Comparison of ENCODE assay signal across 8 cellular contexts in the genomic region with DNA sequence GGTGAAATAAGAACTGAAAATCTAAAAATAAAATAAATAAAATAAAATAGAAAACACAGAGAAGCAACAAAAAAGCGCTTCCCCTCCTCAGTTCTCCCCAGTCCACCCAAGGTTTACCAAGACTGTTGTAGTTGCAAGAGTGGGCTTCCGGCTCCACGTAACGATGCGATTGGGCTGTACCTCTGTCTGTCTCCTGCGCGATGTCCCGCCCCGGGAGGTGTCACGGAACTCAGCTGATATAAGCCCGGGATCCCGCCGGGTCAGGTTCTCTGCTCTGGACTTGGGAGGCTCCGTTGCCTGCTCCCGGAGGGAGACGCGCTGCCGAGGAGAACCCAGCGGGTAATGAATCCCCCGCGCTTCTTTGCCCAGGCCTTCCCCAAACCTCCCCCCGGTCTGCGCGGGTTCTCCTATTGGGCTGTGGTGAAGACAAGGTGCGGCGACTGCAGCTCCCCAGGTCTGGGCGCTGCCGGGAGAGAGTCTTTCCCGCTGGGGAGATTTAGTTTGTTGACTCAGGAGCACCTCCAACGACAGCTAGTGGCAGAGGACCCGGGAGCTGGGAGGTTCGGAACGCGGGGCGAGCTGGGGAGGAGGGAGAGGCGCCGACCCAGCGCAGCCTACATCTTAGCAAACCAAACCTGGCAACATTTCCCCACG. TPM values are rescaled to one million over a fixed set of nuclear protein-coding genes. Genes with fewer than 3 reads are reported as not detected.
DNase-seq lines count a peak whose midpoint lies in the region; ATAC-seq and FAIRE-seq lines count a peak whose summit lies in the region.

A gene (plus strand): TSS at position 268 of the 654 bp plus-strand sequence. CDS start 15,619 bp downstream, outside the sequence.

- no peaks in the 10 kb centered on the region for H3K36me3 ChIP-seq in HUES6 (ENCODE audit: control insufficient read depth, insufficient read depth, low read length)

- H3K27me3 Mint-ChIP-seq in naive thymus-derived CD8-positive, alpha-beta T cell, result no peaks in the 10 kb centered on the region
- H3K27me3 Mint-ChIP-seq in stimulated activated naive B cell treated with anti-CD40 and anti-IgM and Interleukin-4, amounts not matched to agents 10 μg/mL and 1 μg/mL and 100 μg/mL, for 72 hours, result peaks cover 0 to 9% of the 10 kb centered on the region in 2 donors

- peak; percentile 53 for ATAC-seq in GM21423 (IDR thresholded peaks at IDR 0.05; ENCODE audit: unreplicated experiment)
- ATAC-seq in naive thymus-derived CD8-positive, alpha-beta T cell, result peak; percentile 75 to 86
- ATAC-seq in stimulated activated naive B cell treated with anti-CD40 and anti-IgM and Interleukin-4, amounts not matched to agents 10 μg/mL and 1 μg/mL and 100 μg/mL, for 72 hours (replicated peaks), result peak; percentile 84 to 88

- H3K9me3 ChIP-seq in HUES6 (ENCODE audit: control insufficient read depth, insufficient read depth, low read depth, low read length), result no peaks in the 10 kb centered on the region

- peak within 1 kb of the TSS; percentile 68 for H3K9ac ChIP-seq in HUES6 (ENCODE audit: low read length)

- peaks cover 32 to 42% (median 37%) of the 10 kb centered on the region in 3 donors for H3K36me3 Mint-ChIP-seq in naive thymus-derived CD8-positive, alpha-beta T cell
- peaks cover 6 to 10% of the 10 kb centered on the region in 2 donors for H3K36me3 Mint-ChIP-seq in stimulated activated naive B cell treated with anti-CD40 and anti-IgM and Interleukin-4, amounts not matched to agents 10 μg/mL and 1 μg/mL and 100 μg/mL, for 72 hours

- peak within 1 kb of the TSS; percentile 73 for H3K4me3 ChIP-seq in HUES6 (ENCODE audit: low read depth, low read length)

- POLR2A ChIA-PET in naive thymus-derived CD8-positive, alpha-beta T cell (lab: Charles Lee), result interaction anchor here (0.6 to 13.7 kb wide), 41 partner anchors 9 to 345 kb away, joined by 3 to 371 read pairs (median 4); a partner anchor contains a TSS

- H3K4me1 Mint-ChIP-seq in naive thymus-derived CD8-positive, alpha-beta T cell, result peaks cover 36 to 75% (median 59%) of the 10 kb centered on the region in 4 donors
- H3K4me1 Mint-ChIP-seq in stimulated activated naive B cell treated with anti-CD40 and anti-IgM and Interleukin-4, amounts not matched to agents 10 μg/mL and 1 μg/mL and 100 μg/mL, for 72 hours, result peaks cover 22 to 48% of the 10 kb centered on the region in 2 donors

- H3K27ac Mint-ChIP-seq in naive thymus-derived CD8-positive, alpha-beta T cell, result peak within 1 kb of the TSS; percentile 97 to 100 (median 99)
- H3K27ac Mint-ChIP-seq in stimulated activated naive B cell treated with anti-CD40 and anti-IgM and Interleukin-4, amounts not matched to agents 10 μg/mL and 1 μg/mL and 100 μg/mL, for 72 hours, result peak within 1 kb of the TSS; percentile 97

- peak; percentile 68 for DNase-seq in D341Med (ENCODE audit: low spot score)
- peak; percentile 81 for DNase-seq in RCC 7860 (ENCODE audit: low spot score)
- peak; percentile 88 for DNase-seq in activated T-helper 9 cell treated with anti-CD3 and anti-CD28 coated beads, Interleukin-2, amount 50 U/mL, for 16 hours (ENCODE audit: low read depth)
- DNase-seq in fibroblast of peridontal ligament (ENCODE audit: extremely low read depth), result peak; percentile 95
- peak; percentile 82 to 98 (median 94) for DNase-seq in naive thymus-derived CD8-positive, alpha-beta T cell
- DNase-seq in stimulated activated naive B cell treated with anti-CD40 and anti-IgM and Interleukin-4, amounts not matched to agents 10 μg/mL and 1 μg/mL and 100 μg/mL, for 72 hours, result peak; percentile 86

- H3K4me1 ChIP-seq in HUES6 (ENCODE audit: control insufficient read depth, insufficient read depth, low read length), result peaks cover 22% of the 10 kb centered on the region

- H3K27me3 ChIP-seq in HUES6 (ENCODE audit: control insufficient read depth, insufficient read depth, low read length), result no peaks in the 10 kb centered on the region

- FAIRE-seq in RCC 7860 (lab: Jason Lieb, UNC), result peak; percentile 67

- H3K27ac ChIP-seq in HUES6 (ENCODE audit: low read depth, low read length), result no peak within 1 kb of the TSS

- H3K4me3 Mint-ChIP-seq in naive thymus-derived CD8-positive, alpha-beta T cell, result peak within 1 kb of the TSS; percentile 93 to 100 (median 99)
- H3K4me3 Mint-ChIP-seq in stimulated activated naive B cell treated with anti-CD40 and anti-IgM and Interleukin-4, amounts not matched to agents 10 μg/mL and 1 μg/mL and 100 μg/mL, for 72 hours, result peak within 1 kb of the TSS; percentile 95 to 100

- H3K9me3 Mint-ChIP-seq in naive thymus-derived CD8-positive, alpha-beta T cell, result no peaks in the 10 kb centered on the region
- H3K9me3 Mint-ChIP-seq in stimulated activated naive B cell treated with anti-CD40 and anti-IgM and Interleukin-4, amounts not matched to agents 10 μg/mL and 1 μg/mL and 100 μg/mL, for 72 hours, result no peaks in the 10 kb centered on the region

RNA-seq across cellular contexts. Expression of the gene that starts here (rescaled TPM):
- total RNA-seq in naive thymus-derived CD8-positive, alpha-beta T cell, result 100 to 1,000 TPM; 224 to 227 TPM
- polyA plus RNA-seq in naive thymus-derived CD8-positive, alpha-beta T cell, result 100 to 1,000 TPM in 1 of 3 donors, 10 to 100 TPM in 2; 73.8 to 161 (median 87.4) TPM
